ENCODE assay signal across 17 cellular contexts in the genomic region with DNA sequence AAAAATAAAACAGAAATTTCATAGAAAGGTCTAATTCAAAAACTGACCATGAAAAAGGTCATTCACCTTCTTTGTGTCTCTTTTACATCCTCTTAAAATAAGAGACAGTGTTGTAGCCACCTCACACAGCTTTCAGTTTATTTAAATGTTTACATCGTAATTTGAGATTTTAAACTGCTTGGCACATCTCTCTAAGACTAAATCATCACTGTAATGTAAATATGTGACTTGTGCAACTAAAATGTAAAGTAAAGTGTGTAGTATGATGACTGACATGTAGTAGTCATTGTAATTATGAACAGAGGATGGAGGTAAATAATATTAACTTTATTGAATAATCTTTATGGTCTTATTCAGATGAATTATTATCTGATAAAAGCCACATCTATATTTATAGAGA.
"Had no signal": no experiment of that assay in that cellular context is flagged by ENCODE, and none has a peak within 500 bp of the region (broad histone marks: within the 10 kb centered on the region; RNA-seq: fewer than 3 reads in every experiment).

No MANE protein-coding gene starts in this region.

- H3K27me3 ChIP-seq: dorsolateral prefrontal cortex, heart left ventricle, ovary, upper lobe of left lung had no signal

- H3K4me3 ChIP-seq: dorsolateral prefrontal cortex, heart left ventricle, ovary, upper lobe of left lung had no signal

- H3K27me3 Mint-ChIP-seq: brain had no signal

- H3K9me3 ChIP-seq: heart left ventricle, ovary, upper lobe of left lung had no signal

- H3K4me1 ChIP-seq: heart left ventricle, upper lobe of left lung had no signal

- H3K27ac Mint-ChIP-seq: brain; T-helper 1 cell treated with Interleukin-12 subunit alpha and Interleukin-12 subunit beta and Interleukin-4 antibody, amounts not matched to agents 30 μg/mL and 1 μg/mL, for 36 hours had no signal

- H3K4me1 Mint-ChIP-seq: brain, neural crest cell had no signal

- H3K36me3 ChIP-seq: heart left ventricle, ovary, upper lobe of left lung had no signal

- H3K9me3 Mint-ChIP-seq: brain; neural crest cell; T-helper 1 cell treated with Interleukin-12 subunit alpha and Interleukin-12 subunit beta and Interleukin-4 antibody, amounts not matched to agents 30 μg/mL and 1 μg/mL, for 36 hours had no signal

- DNase-seq: activated CD4-positive, alpha-beta T cell treated with anti-CD3 and anti-CD28 coated beads, Interleukin-2, amount 50 U/mL, for 1 hour; activated CD4-positive, CD25-positive, alpha-beta regulatory T cell; activated naive CD4-positive, alpha-beta T cell treated with anti-CD3 and anti-CD28 coated beads, Interleukin-2, amount 50 U/mL, for 16 hours; amniotic stem cell; dorsolateral prefrontal cortex; foreskin melanocyte; heart left ventricle; left ventricle myocardium superior; ovary; stimulated activated CD4-positive, alpha-beta T cell treated with anti-CD3 and anti-CD28 coated beads, Interleukin-2, amount 100 ng/mL, for 48 hours; stimulated activated CD8-positive, alpha-beta memory T cell treated with anti-CD3 and anti-CD28 coated beads, Interleukin-4, amount 100 ng/mL, for 48 hours; stimulated activated naive CD8-positive, alpha-beta T cell treated with anti-CD3 and anti-CD28 coated beads, Interleukin-15, Interleukin-2, amounts not matched to agents 100 U/mL and 50 U/mL, for 24 hours; upper lobe of left lung had no signal

- H3K27ac ChIP-seq: dorsolateral prefrontal cortex, heart left ventricle, ovary, upper lobe of left lung had no signal

- ATAC-seq: esophagus mucosa; heart left ventricle; left ventricle myocardium superior; stimulated activated naive CD8-positive, alpha-beta T cell treated with anti-CD3 and anti-CD28 coated beads, Interleukin-15, Interleukin-2, amounts not matched to agents 100 U/mL and 50 U/mL, for 24 hours had no signal

- H3K4me3 Mint-ChIP-seq: brain; neural crest cell; T-helper 1 cell treated with Interleukin-12 subunit alpha and Interleukin-12 subunit beta and Interleukin-4 antibody, amounts not matched to agents 30 μg/mL and 1 μg/mL, for 36 hours had no signal
